10 cellular contexts compared by ENCODE assay signal in genomic region chrX:107766470-107767140, GRCh38. TPM values are rescaled to one million over a fixed set of nuclear protein-coding genes. Genes with fewer than 3 reads are reported as not detected.
DNase-seq lines count a peak whose midpoint lies in the region; ATAC-seq and TF ChIP-seq lines count a peak whose summit lies in the region.
"Had no signal": no experiment of that assay in that cellular context is flagged by ENCODE, and none has a peak within 500 bp of the region (broad histone marks: within the 10 kb centered on the region; RNA-seq: fewer than 3 reads in every experiment).

No MANE protein-coding gene starts in this region.

- H3K27me3 ChIP-seq in adipocyte (replicated peaks; ENCODE audit: control insufficient read depth, insufficient read depth, low read length) (peaks cover 67% of the 10 kb centered on the region), right atrium auricular region (no peaks in the 10 kb centered on the region), transverse colon (no peaks in the 10 kb centered on the region)

- H3K9ac ChIP-seq in adipocyte (ENCODE audit: low read length), result no peak overlapping the region

- no peak for TF ChIP-seq CTCF in right atrium auricular region (IDR thresholded peaks at IDR 0.05)
- no peak for TF ChIP-seq CTCF in transverse colon (IDR thresholded peaks at IDR 0.05)

- ATAC-seq in HG02642 (IDR thresholded peaks at IDR 0.05; ENCODE audit: poor library complexity, unreplicated experiment), result no peak
- ATAC-seq: activated CD4-positive, alpha-beta T cell treated with anti-CD3 and anti-CD28 coated beads for 36 hours; stimulated activated memory B cell treated with anti-CD40 and anti-IgM and Interleukin-4, amounts not matched to agents 10 μg/mL and 1 μg/mL and 100 μg/mL, for 72 hours had no signal

- H3K36me3 ChIP-seq in adipocyte (ENCODE audit: control insufficient read depth, insufficient read depth, low read length, severe bottlenecking), result no peaks in the 10 kb centered on the region
- H3K36me3 ChIP-seq in right atrium auricular region, result no peaks in the 10 kb centered on the region
- H3K36me3 ChIP-seq in transverse colon, result no peaks in the 10 kb centered on the region

- 75% methylated on average over 8 of the region's 8 CpGs; no CpG with 5 or more reads in 1 of the 2 donors for WGBS in transverse colon (ENCODE audit: low coverage in 1 of 2), 2 donors

- H3K27ac ChIP-seq in right atrium auricular region (peak overlapping the region; percentile 17 to 24), transverse colon (peak overlapping the region in 2 of 4 donors; percentile 28 to 50)

- H3K4me3 ChIP-seq in adipocyte (ENCODE audit: low read length) (no peak overlapping the region), right atrium auricular region (no peak overlapping the region), transverse colon (no peak overlapping the region)

- TF ChIP-seq EP300 in transverse colon (IDR thresholded peaks at IDR 0.05; ENCODE audit: low read depth), result no peak

- in situ Hi-C loops in transverse colon (cut with MboI; ENCODE audit: low pct_ligation_motif_present in 1 of 4, low pct_unique_long_range_greater_than_20kb in 1 of 4, low sequenced_read_pairs in 3 of 4), result loop anchor here in 1 of 4 donors (25.0 kb wide), 1 partner anchor 104 kb away; no protein-coding TSS in a partner anchor

- peak; percentile 34 for DNase-seq in HCEC 1CT
- DNase-seq in adipocyte (ENCODE audit: low read depth), result peak; percentile 24
- no peak for DNase-seq in right atrium auricular region (ENCODE audit: low spot score)
- DNase-seq in transverse colon, result peak; percentile 25
- DNase-seq in NK-92 (lab: John Stamatoyannopoulos, UW; ENCODE audit: unreplicated experiment), result no peak
- no peak for DNase-seq in DMS53 (lab: John Stamatoyannopoulos, UW)
- DNase-seq: activated CD4-positive, alpha-beta T cell treated with anti-CD3 and anti-CD28 coated beads for 36 hours; NCI-H774 had no signal

- H3K9me3 ChIP-seq in adipocyte (ENCODE audit: control insufficient read depth, low read length) (no peaks in the 10 kb centered on the region), right atrium auricular region (no peaks in the 10 kb centered on the region), transverse colon (no peaks in the 10 kb centered on the region)

- no peak for TF ChIP-seq POLR2A in transverse colon (IDR thresholded peaks at IDR 0.05)

- H3K4me1 ChIP-seq in adipocyte (ENCODE audit: control insufficient read depth, insufficient read depth, low read length), result peaks cover 10% of the 10 kb centered on the region
- peaks cover 0 to 9% of the 10 kb centered on the region in 2 donors for H3K4me1 ChIP-seq in right atrium auricular region
- no peaks in the 10 kb centered on the region for H3K4me1 ChIP-seq in transverse colon

- intact Hi-C loops in transverse colon (cut with DNase I; ENCODE audit: low total_unique reads), result no loop called here

RNA-seq across cellular contexts. Expression of gene TSC22D3, which starts 9.0 kb away (rescaled TPM):
- total RNA-seq in right atrium auricular region, result 100 to 1,000 TPM; 184 to 193 TPM
- total RNA-seq in transverse colon, result 100 to 1,000 TPM; 146 to 349 (median 202) TPM

RNA-seq across cellular contexts. Expression of gene NCBP2L, which starts 10.9 kb away (rescaled TPM):
- total RNA-seq in right atrium auricular region (not detected), transverse colon (not detected)
- total RNA-seq: activated CD4-positive, alpha-beta T cell treated with anti-CD3 and anti-CD28 coated beads for 36 hours had no signal

RNA-seq across cellular contexts. Expression of gene MID2, which starts 59.1 kb away (rescaled TPM):
- 10 to 100 TPM in 1 of 2 donors, 1 to 10 TPM in 1; 4.8 to 10.8 TPM for total RNA-seq in right atrium auricular region
- total RNA-seq in transverse colon, result 10 to 100 TPM in 2 of 4 donors, 1 to 10 TPM in 2; 4.6 to 76.6 (median 12.8) TPM

Comparison
In these comparisons a context has a peak if more than half of its experiments do, and no peak if none do; other contexts are left out.
1. DNase-seq: peak in HCEC 1CT (single experiment), adipocyte (single experiment) and transverse colon (single experiment); none in right atrium auricular region (single experiment), NK-92 (single experiment) and DMS53 (single experiment).